8 cellular contexts compared by ENCODE assay signal in the genomic region with DNA sequence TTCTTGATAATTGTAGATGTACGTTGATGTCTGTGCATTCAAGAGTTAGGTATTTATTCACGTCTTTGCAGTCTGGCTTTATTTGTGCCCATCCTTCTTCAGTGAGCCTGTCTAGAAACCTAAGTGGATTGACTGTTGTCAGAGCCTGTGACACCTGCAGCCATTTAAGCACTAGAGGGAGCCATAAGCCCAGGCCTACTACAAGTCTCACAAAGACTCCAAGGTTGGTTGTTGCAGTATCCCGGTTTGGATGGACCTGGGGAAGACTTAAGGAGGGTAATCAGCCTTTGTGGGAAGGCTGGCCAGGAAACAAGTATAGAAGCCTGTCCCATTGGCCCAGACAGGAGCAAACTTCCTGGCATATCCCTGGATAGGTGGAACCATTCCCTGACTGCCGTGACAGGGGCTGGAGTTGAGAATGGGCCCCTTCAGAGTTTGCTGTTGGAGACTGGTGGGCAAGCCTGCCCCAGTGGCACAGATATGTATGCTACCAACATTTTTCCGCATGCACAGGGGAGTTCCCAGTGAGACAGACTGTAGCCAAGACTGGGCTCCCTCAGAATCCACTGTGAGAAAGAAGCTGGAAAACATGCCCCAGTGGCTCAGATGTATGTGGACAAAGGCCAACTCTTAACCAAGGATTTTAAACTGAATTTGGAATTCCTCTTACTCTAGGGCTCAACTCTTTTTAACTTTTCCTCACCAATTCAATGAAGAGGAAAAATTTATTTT. TPM values are rescaled to one million over a fixed set of nuclear protein-coding genes. Genes with fewer than 3 reads are reported as not detected.
DNase-seq lines count a peak whose midpoint lies in the region; ATAC-seq lines count a peak whose summit lies in the region.

No MANE protein-coding gene starts in this region.

- no peak overlapping the region for H3K4me3 ChIP-seq in NT2/D1 (ENCODE audit: insufficient read length, low read depth)

- no peaks in the 10 kb centered on the region for H3K36me3 ChIP-seq in NT2/D1 (ENCODE audit: insufficient read depth, insufficient read length, low read length)

- peak; percentile 87 for DNase-seq in ELF-1 (ENCODE audit: low read depth, low spot score)
- DNase-seq in KBM-7: peak; percentile 52
- DNase-seq in NT2/D1 (ENCODE audit: low read depth, low spot score): peak; percentile 66
- DNase-seq in ecto neural progenitor cell (ENCODE audit: low spot score): peak; percentile 75
- DNase-seq in mucosa of gallbladder (ENCODE audit: low spot score): peak; percentile 30
- no peak for DNase-seq in GOT3 (lab: John Stamatoyannopoulos, UW)

- no peaks in the 10 kb centered on the region for H3K4me1 ChIP-seq in NT2/D1 (ENCODE audit: insufficient read depth, insufficient read length)

- in situ Hi-C loops in KBM-7 (cut with MboI; ENCODE audit: low pct_unique_long_range_greater_than_20kb, low sequenced_read_pairs): no loop called here

- H3K9me3 ChIP-seq in NT2/D1 (ENCODE audit: insufficient read depth, low read length): no peaks in the 10 kb centered on the region

- H3K27me3 ChIP-seq in NT2/D1 (ENCODE audit: insufficient read depth, insufficient read length): no peaks in the 10 kb centered on the region

- no peak overlapping the region for H3K9ac ChIP-seq in NT2/D1 (ENCODE audit: insufficient read length, low read depth)

- ATAC-seq in HG02588 (IDR thresholded peaks at IDR 0.05; ENCODE audit: unreplicated experiment) (no peak), HG03159 (IDR thresholded peaks at IDR 0.05; ENCODE audit: unreplicated experiment) (no peak)

RNA-seq across cellular contexts. Expression of gene LRRC30, which starts 9.3 kb away (rescaled TPM):
- not detected for total RNA-seq in mucosa of gallbladder
